14 cellular contexts compared by ENCODE assay signal in genomic region chr18:45666006-45666405, GRCh38. TPM values are rescaled to one million over a fixed set of nuclear protein-coding genes. Genes with fewer than 3 reads are reported as not detected.
A peak's percentile ranks its signal among the peaks of the same experiment; 100 is the strongest.
DNase-seq lines count a peak whose midpoint lies in the region; ATAC-seq, FAIRE-seq and TF ChIP-seq lines count a peak whose summit lies in the region.
"Had no signal": no experiment of that assay in that cellular context is flagged by ENCODE, and none has a peak within 500 bp of the region (broad histone marks: within the 10 kb centered on the region; RNA-seq: fewer than 3 reads in every experiment).

No MANE protein-coding gene starts in this region.

- H3K9me3 ChIP-seq in K562 (replicated peaks; ENCODE audit: control insufficient read depth, insufficient read depth, low read depth, low read length): no peaks in the 10 kb centered on the region
- no peaks in the 10 kb centered on the region for H3K9me3 ChIP-seq in naive thymus-derived CD4-positive, alpha-beta T cell (ENCODE audit: control insufficient read depth in 2 of 3, low read length in 3 of 3)
- H3K9me3 ChIP-seq: colonic mucosa, sigmoid colon had no signal

- H3K9ac ChIP-seq in K562 (ENCODE audit: insufficient read depth in 1 of 2, low read depth in 2 of 2, low read length in 2 of 2): no peak overlapping the region

- POLR2A ChIA-PET in K562 (lab: Yijun Ruan, JAX): interaction anchor here (1.2 kb wide), 1 partner anchor 57 kb away, joined by 3 read pairs; no protein-coding TSS in a partner anchor
- POLR2A ChIA-PET in naive thymus-derived CD4-positive, alpha-beta T cell (lab: Charles Lee): interaction anchor here (0.5 to 10.0 kb wide), 7 partner anchors 10 to 406 kb away, joined by 3 to 120 read pairs (median 4); no protein-coding TSS in a partner anchor

- peak overlapping the region in 9 of 10 donors; percentile 36 to 87 (median 65) for H3K4me3 Mint-ChIP-seq in naive thymus-derived CD4-positive, alpha-beta T cell
- H3K4me3 Mint-ChIP-seq: mesothelial cell of epicardium had no signal

- DNase-seq in SIG-M5 treated with dmso at 0.1 percent for 504 hours (lab: John Stamatoyannopoulos, UW; ENCODE audit: unreplicated experiment) (peak; percentile 28), SIG-M5 (lab: John Stamatoyannopoulos, UW) (no peak), MV-4-11 (lab: John Stamatoyannopoulos, UW) (peak; percentile 53), K562 (ENCODE audit: extremely low read depth in 1 of 4, low spot score in 3 of 4) (no peak), DMS114 treated with DMSO at 0.1 percent for 48 hours (lab: John Stamatoyannopoulos, UW; ENCODE audit: unreplicated experiment) (no peak), A172 (ENCODE audit: low spot score) (no peak), GOT3 (lab: John Stamatoyannopoulos, UW) (no peak)
- no peak for DNase-seq in naive thymus-derived CD4-positive, alpha-beta T cell
- DNase-seq: activated T-cell treated with anti-CD3 and anti-CD28 coated beads for 4 hours, colonic mucosa, NCI-H446, sigmoid colon had no signal

- intact Hi-C loops in K562 (cut with micrococcal nuclease): loop anchor here (5.0 to 10.0 kb wide), 2 partner anchors 171 to 219 kb away; no protein-coding TSS in a partner anchor
- intact Hi-C loops in naive thymus-derived CD4-positive, alpha-beta T cell (cut with micrococcal nuclease): loop anchor here in 1 of 2 donors (10.0 kb wide), 1 partner anchor 989 kb away; the partner anchor contains the start of gene LOXHD1

- H3K36me3 ChIP-seq in K562 (ENCODE audit: control insufficient read depth, insufficient read depth, low read length): no peaks in the 10 kb centered on the region
- H3K36me3 ChIP-seq in naive thymus-derived CD4-positive, alpha-beta T cell (ENCODE audit: control insufficient read depth in 2 of 3, insufficient read depth in 3 of 3, low read length in 3 of 3): no peaks in the 10 kb centered on the region
- H3K36me3 ChIP-seq: colonic mucosa, sigmoid colon had no signal

- no peak for FAIRE-seq in K562 (lab: Jason Lieb, UNC)

- peaks cover 0 to 13% of the 10 kb centered on the region in 2 experiments; a peak in 2 of 5 replicates for H3K27me3 ChIP-seq in K562 (ENCODE audit: control insufficient read depth in 2 of 2, insufficient read depth in 2 of 2, low read length in 2 of 2)
- no peaks in the 10 kb centered on the region for H3K27me3 ChIP-seq in naive thymus-derived CD4-positive, alpha-beta T cell (ENCODE audit: control insufficient read depth in 2 of 2, insufficient read depth in 2 of 2, low read length in 2 of 2)
- H3K27me3 ChIP-seq: colonic mucosa, sigmoid colon had no signal

- CTCF ChIA-PET in K562 (lab: Yijun Ruan, JAX; ENCODE audit: low intra/inter-chr PET ratio): interaction anchor here (1.0 to 1.7 kb wide), 5 partner anchors 213 to 408 kb away, joined by 3 to 6 read pairs (median 4); no protein-coding TSS in a partner anchor
- CTCF ChIA-PET in naive thymus-derived CD4-positive, alpha-beta T cell (lab: Charles Lee): interaction anchor here (0.6 to 8.5 kb wide), 23 partner anchors 8 to 1538 kb away, joined by 3 to 157 read pairs (median 4); no protein-coding TSS in a partner anchor

- H3K4me2 ChIP-seq in K562 (ENCODE audit: insufficient read depth, low read length): no peak overlapping the region

- in situ Hi-C loops in K562 (cut with MboI): no loop called here

- H3K4me1 ChIP-seq in K562 (replicated peaks in 1 of 2; ENCODE audit: control insufficient read depth in 2 of 2, insufficient read depth in 2 of 2, low read length in 2 of 2): peaks cover 7 to 12% of the 10 kb centered on the region in 2 experiments; a peak in 4 of 5 replicates
- peaks cover 41 to 55% of the 10 kb centered on the region in 2 donors for H3K4me1 ChIP-seq in naive thymus-derived CD4-positive, alpha-beta T cell (ENCODE audit: control insufficient read depth in 2 of 2, insufficient read depth in 2 of 2, low read length in 2 of 2)
- H3K4me1 ChIP-seq: colonic mucosa had no signal

- no peaks in the 10 kb centered on the region for H3K9me3 Mint-ChIP-seq in naive thymus-derived CD4-positive, alpha-beta T cell
- H3K9me3 Mint-ChIP-seq: mesothelial cell of epicardium had no signal

- TF ChIP-seq POLR2A in K562 (conservative IDR thresholded peaks at IDR 0.05): no peak

- WGBS in K562 (ENCODE audit: insufficient coverage, low coverage, missing lambda C conversion rate): 30% methylated on average over 2 of the region's 7 CpGs

- H3K27ac ChIP-seq in K562 (ENCODE audit: extremely low read depth, low read depth, low read length): no peak overlapping the region
- no peak overlapping the region for H3K27ac ChIP-seq in naive thymus-derived CD4-positive, alpha-beta T cell (ENCODE audit: low read depth, low read length)
- H3K27ac ChIP-seq: colonic mucosa, sigmoid colon had no signal

- no peak overlapping the region for H3K4me3 ChIP-seq in K562
- H3K4me3 ChIP-seq in naive thymus-derived CD4-positive, alpha-beta T cell (ENCODE audit: low read length): peak overlapping the region; percentile 7
- H3K4me3 ChIP-seq: colonic mucosa, sigmoid colon had no signal

- ATAC-seq in K562: no peak
- ATAC-seq in naive thymus-derived CD4-positive, alpha-beta T cell: no peak

- no peaks in the 10 kb centered on the region for H3K9me1 ChIP-seq in K562 (ENCODE audit: control insufficient read depth, insufficient read depth, low read length)

- H4K20me1 ChIP-seq in K562 (replicated peaks; ENCODE audit: control insufficient read depth, insufficient read depth, low read length): no peaks in the 10 kb centered on the region

- no peaks in the 10 kb centered on the region for H3K36me3 Mint-ChIP-seq in naive thymus-derived CD4-positive, alpha-beta T cell
- H3K36me3 Mint-ChIP-seq: mesothelial cell of epicardium had no signal

- no peak for TF ChIP-seq RAD21 in K562 (CRISPR knock-in tag; conservative IDR thresholded peaks at IDR 0.05 in 1 of 2, IDR thresholded peaks at IDR 0.05 in 1 of 2)

- 0 out of 2 replicates have a peak overlapping the region, but pooled peaks have one; percentile 20 for H2AFZ ChIP-seq in K562 (ENCODE audit: low read depth, low read length)

- TF ChIP-seq CTCF in K562 (IDR thresholded peaks at IDR 0.05 in 2 of 3, conservative IDR thresholded peaks at IDR 0.05 in 1 of 3; ENCODE audit: insufficient read depth in 2 of 3, low read depth in 1 of 3, low read length in 3 of 3): no peak

- peak overlapping the region; percentile 7 to 90 (median 71) for H3K27ac Mint-ChIP-seq in naive thymus-derived CD4-positive, alpha-beta T cell
- H3K27ac Mint-ChIP-seq: mesothelial cell of epicardium had no signal

- peaks cover 0 to 18% (median 0%) of the 10 kb centered on the region in 5 donors for H3K27me3 Mint-ChIP-seq in naive thymus-derived CD4-positive, alpha-beta T cell

- H3K79me2 ChIP-seq in K562 (ENCODE audit: control insufficient read depth, insufficient read depth, low read length): no peaks in the 10 kb centered on the region

- H3K4me1 Mint-ChIP-seq in naive thymus-derived CD4-positive, alpha-beta T cell: peaks cover 38 to 69% (median 62%) of the 10 kb centered on the region in 7 donors

- BruUV-seq in K562 (replicated peaks; lab: Mats Ljungman, UMichigan): no TSS peak

- TF ChIP-seq EP300 in K562 (IDR thresholded peaks at IDR 0.05; ENCODE audit: low read length): no peak

RNA-seq across cellular contexts. Expression of gene SLC14A2, which starts 50.7 kb away (rescaled TPM):
- not detected in 2 replicates for total RNA-seq in K562 (2011; cell fraction: chromatin; rRNA removed; ENCODE audit: low replicate concordance)
- total RNA-seq in K562 (2011; cell fraction: nucleolus; rRNA removed): not detected in 2 replicates
- total RNA-seq in K562 (2011; cell fraction: nucleoplasm; rRNA removed): not detected in 2 replicates
- total RNA-seq in K562 (2014; rRNA removed): not detected in 2 replicates
- total RNA-seq in K562 (2014; rRNA removed; fragmentation: Illumina TruSeq; extraction: Trizol): not detected in 2 replicates
- not detected in 2 replicates for total RNA-seq in K562 (2015; rRNA removed; fragmentation: Illumina TruSeq; extraction: Trizol)
- total RNA-seq in K562 (2021): not detected in 2 replicates
- polyA plus RNA-seq in K562 (2011; rRNA removed): not detected in 2 replicates
- polyA plus RNA-seq in K562 (2011; cell fraction: cytosol; rRNA removed): 0.01 TPM in 1 of 2 replicates, not detected in the other
- not detected in 2 replicates for polyA plus RNA-seq in K562 (2011; cell fraction: nucleus; rRNA removed)
- polyA plus RNA-seq in K562 (2012): not detected in 2 replicates
- not detected in 2 replicates for polyA plus RNA-seq in K562 (2014; fragmentation: Illumina TruSeq; extraction: Trizol)
- polyA plus RNA-seq in K562 (2014; fragmentation: Nextera tagmentation; extraction: Ambion mirVana): not detected
- polyA plus RNA-seq in K562 (2014; rRNA removed): not detected in 2 replicates
- not detected in 2 replicates for polyA minus RNA-seq in K562 (2011; rRNA and poly(A)+ RNA removed)
- polyA minus RNA-seq in K562 (2011; cell fraction: cytosol; rRNA and poly(A)+ RNA removed): not detected in 2 replicates
- polyA minus RNA-seq in K562 (2011; cell fraction: nucleus; rRNA and poly(A)+ RNA removed): not detected in 2 replicates
- under 1 TPM in 1 of 5 experiments, not detected in 4; 0.10 TPM for total RNA-seq in naive thymus-derived CD4-positive, alpha-beta T cell
- polyA plus RNA-seq in naive thymus-derived CD4-positive, alpha-beta T cell: not detected
- total RNA-seq in A172 (2014; rRNA removed; shearing (Covaris generic)): not detected in 2 replicates
- total RNA-seq: A673, colonic mucosa had no signal

RNA-seq across cellular contexts. Expression of gene SLC14A1, which starts 58.0 kb away (rescaled TPM):
- 0.23 and 0.60 TPM in 2 replicates for total RNA-seq in K562 (2011; cell fraction: chromatin; rRNA removed; ENCODE audit: low replicate concordance)
- 0.53 TPM in 1 of 2 replicates, not detected in the other for total RNA-seq in K562 (2011; cell fraction: nucleolus; rRNA removed)
- not detected in 2 replicates for total RNA-seq in K562 (2011; cell fraction: nucleoplasm; rRNA removed)
- total RNA-seq in K562 (2014; rRNA removed) (not detected in 2 replicates), K562 (2014; rRNA removed; fragmentation: Illumina TruSeq; extraction: Trizol) (not detected in 2 replicates), K562 (2015; rRNA removed; fragmentation: Illumina TruSeq; extraction: Trizol) (not detected in 2 replicates), K562 (2021) (0.20 TPM in 2 replicates)
- polyA plus RNA-seq in K562 (2011; rRNA removed) (0.14 and 0.28 TPM in 2 replicates), K562 (2014; fragmentation: Illumina TruSeq; extraction: Trizol) (0.40 TPM in 1 of 2 replicates, not detected in the other), K562 (2014; fragmentation: Nextera tagmentation; extraction: Ambion mirVana) (not detected), K562 (2014; rRNA removed) (0.19 TPM in 1 of 2 replicates, not detected in the other)
- 0.15 and 0.37 TPM in 2 replicates for polyA plus RNA-seq in K562 (2011; cell fraction: cytosol; rRNA removed)
- 0.49 and 0.55 TPM in 2 replicates for polyA plus RNA-seq in K562 (2011; cell fraction: nucleus; rRNA removed)
- polyA plus RNA-seq in K562 (2012): 0.08 and 0.22 TPM in 2 replicates
- not detected in 2 replicates for polyA minus RNA-seq in K562 (2011; rRNA and poly(A)+ RNA removed)
- not detected in 2 replicates for polyA minus RNA-seq in K562 (2011; cell fraction: cytosol; rRNA and poly(A)+ RNA removed)
- not detected in 2 replicates for polyA minus RNA-seq in K562 (2011; cell fraction: nucleus; rRNA and poly(A)+ RNA removed)
- 10 to 100 TPM in 1 of 5 experiments, 1 to 10 TPM in 3, under 1 TPM in 1; 0.97 to 12.9 (median 3.3) TPM for total RNA-seq in naive thymus-derived CD4-positive, alpha-beta T cell
- polyA plus RNA-seq in naive thymus-derived CD4-positive, alpha-beta T cell: 1 to 10 TPM; 1.4 to 2.2 TPM
- total RNA-seq in A172 (2014; rRNA removed; shearing (Covaris generic)): 1.6 TPM in 1 of 2 replicates, not detected in the other
- total RNA-seq: A673, mesothelial cell of epicardium had no signal

Comparison
In these comparisons a context has a peak if more than half of its experiments do, and no peak if none do; other contexts are left out.
1. DNase-seq: peak in SIG-M5 treated with dmso at 0.1 percent for 504 hours (single experiment) and MV-4-11 (single experiment); none in SIG-M5 (single experiment), K562 (0 of 4), naive thymus-derived CD4-positive, alpha-beta T cell (0 of 9), DMS114 treated with DMSO at 0.1 percent for 48 hours (single experiment), A172 (single experiment) and GOT3 (single experiment).